8 cellular contexts compared by ENCODE assay signal in genomic region chr19:39110263-39110967, GRCh38. TPM values are rescaled to one million over a fixed set of nuclear protein-coding genes. Genes with fewer than 3 reads are reported as not detected.
DNase-seq lines count a peak whose midpoint lies in the region; ATAC-seq and TF ChIP-seq lines count a peak whose summit lies in the region.

No MANE protein-coding gene starts in this region.

- H3K27me3 Mint-ChIP-seq in activated CD4-positive, alpha-beta memory T cell treated with anti-CD3 and anti-CD28 coated beads for 36 hours = no peaks in the 10 kb centered on the region

- no peak overlapping the region for H3K27ac Mint-ChIP-seq in activated CD4-positive, alpha-beta memory T cell treated with anti-CD3 and anti-CD28 coated beads for 36 hours

- CTCF ChIA-PET in activated CD4-positive, alpha-beta memory T cell treated with anti-CD3 and anti-CD28 coated beads for 36 hours (lab: Charles Lee) = interaction anchor here (0.6 to 3.4 kb wide), 15 partner anchors 10 to 422 kb away, joined by 3 to 17 read pairs (median 3); partner anchors contain the start of gene EID2B

- H3K27ac ChIP-seq in dorsolateral prefrontal cortex = peak overlapping the region in 43 of 59 donors; percentile 3 to 94 (median 64)

- H3K4me3 ChIP-seq in dorsolateral prefrontal cortex = no peak overlapping the region

- TF ChIP-seq CTCF in dorsolateral prefrontal cortex (IDR thresholded peaks at IDR 0.05 in 54 of 56, conservative IDR thresholded peaks at IDR 0.05 in 2 of 56; ENCODE audit: low read depth in 1 of 56, partially characterized antibody in 56 of 56) = peak; percentile 57 to 92 (median 83)

- POLR2A ChIA-PET in activated CD4-positive, alpha-beta memory T cell treated with anti-CD3 and anti-CD28 coated beads for 36 hours (lab: Charles Lee) = no interaction called here

- no peaks in the 10 kb centered on the region for H3K36me3 Mint-ChIP-seq in activated CD4-positive, alpha-beta memory T cell treated with anti-CD3 and anti-CD28 coated beads for 36 hours

- H3K27me3 ChIP-seq in dorsolateral prefrontal cortex = no peaks in the 10 kb centered on the region

- ATAC-seq in GM19351 (IDR thresholded peaks at IDR 0.05; ENCODE audit: unreplicated experiment) = no peak

- no peak overlapping the region for H3K4me3 Mint-ChIP-seq in activated CD4-positive, alpha-beta memory T cell treated with anti-CD3 and anti-CD28 coated beads for 36 hours

- DNase-seq in activated gamma-delta T cell treated with Interleukin-2 at 50 U/mL for 16 hours = peak; percentile 76
- DNase-seq in activated gamma-delta T cell (lab: John Stamatoyannopoulos, UW) = no peak
- peak; percentile 27 for DNase-seq in NCI-H526 treated with DMSO at 0.1 percent for 48 hours (lab: John Stamatoyannopoulos, UW)
- DNase-seq in activated CD4-positive, alpha-beta memory T cell treated with anti-CD3 and anti-CD28 coated beads for 36 hours = peak; percentile 79
- peak in 9 of 10 donors; percentile 64 to 86 (median 68) for DNase-seq in dorsolateral prefrontal cortex
- DNase-seq in midbrain (lab: John Stamatoyannopoulos, UW) = peak; percentile 55
- peak; percentile 45 to 48 for DNase-seq in stimulated activated CD8-positive, alpha-beta memory T cell treated with anti-CD3 and anti-CD28 coated beads, Interleukin-7, amount 100 ng/mL, for 4 hours (ENCODE audit: low read depth in 2 of 2)

- H3K9me3 Mint-ChIP-seq in activated CD4-positive, alpha-beta memory T cell treated with anti-CD3 and anti-CD28 coated beads for 36 hours = no peaks in the 10 kb centered on the region

- H3K4me1 Mint-ChIP-seq in activated CD4-positive, alpha-beta memory T cell treated with anti-CD3 and anti-CD28 coated beads for 36 hours (ENCODE audit: low read depth) = no peaks in the 10 kb centered on the region

- intact Hi-C loops in activated CD4-positive, alpha-beta memory T cell treated with anti-CD3 and anti-CD28 coated beads for 36 hours (cut with micrococcal nuclease) = no loop called here
- intact Hi-C loops in dorsolateral prefrontal cortex (cut with DNase I) = loop anchor here in 1 of 2 donors (2.0 to 5.0 kb wide), 2 partner anchors 58 to 148 kb away; no protein-coding TSS in a partner anchor

RNA-seq across cellular contexts. Expression of gene PAK4, which starts 15.2 kb away (rescaled TPM):
- total RNA-seq in activated CD4-positive, alpha-beta memory T cell treated with anti-CD3 and anti-CD28 coated beads for 36 hours = 10 to 100 TPM; 16.3 to 17.8 TPM
- total RNA-seq in dorsolateral prefrontal cortex = 10 to 100 TPM; 16.4 to 55.2 (median 25.7) TPM

RNA-seq across cellular contexts. Expression of gene ACP7, which starts 26.2 kb away (rescaled TPM):
- under 1 TPM; 0.15 to 0.31 TPM for total RNA-seq in activated CD4-positive, alpha-beta memory T cell treated with anti-CD3 and anti-CD28 coated beads for 36 hours
- total RNA-seq in dorsolateral prefrontal cortex = 10 to 100 TPM in 2 of 120 experiments, 1 to 10 TPM in 106, under 1 TPM in 12; 0.15 to 17.0 (median 2.5) TPM
